8 cellular contexts compared by ENCODE assay signal in the genomic region with DNA sequence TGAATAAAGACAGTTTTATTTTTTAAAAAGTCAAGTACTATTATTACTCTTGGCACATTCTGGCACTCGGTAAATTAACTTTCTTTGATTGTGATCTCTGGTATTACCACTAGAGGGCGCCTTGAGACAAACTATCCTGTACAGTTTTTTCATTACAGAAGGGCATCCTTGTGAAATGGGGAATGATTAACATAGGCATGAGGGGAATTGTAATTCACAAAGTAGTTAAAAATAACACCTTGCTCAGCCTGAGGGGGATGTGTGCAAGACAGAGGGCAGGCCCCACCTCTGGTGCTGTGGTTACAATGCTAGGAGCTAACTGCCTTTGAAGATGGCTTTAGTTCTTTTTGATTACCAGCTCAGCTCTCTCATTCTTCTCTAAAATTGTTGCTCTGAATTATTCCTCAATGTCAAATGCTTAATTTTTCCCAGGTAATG. TPM values are rescaled to one million over a fixed set of nuclear protein-coding genes. Genes with fewer than 3 reads are reported as not detected.
DNase-seq lines count a peak whose midpoint lies in the region; ATAC-seq and TF ChIP-seq lines count a peak whose summit lies in the region.

No MANE protein-coding gene starts in this region.

- H3K9me3 Mint-ChIP-seq in natural killer cell = no peaks in the 10 kb centered on the region

- no peaks in the 10 kb centered on the region for H3K27me3 ChIP-seq in HUES48 (ENCODE audit: control insufficient read depth, insufficient read depth, low read length)
- H3K27me3 ChIP-seq in Peyer's patch = no peaks in the 10 kb centered on the region

- no peaks in the 10 kb centered on the region for H3K36me3 ChIP-seq in HUES48 (ENCODE audit: control insufficient read depth, insufficient read depth, low read length)
- no peaks in the 10 kb centered on the region for H3K36me3 ChIP-seq in Peyer's patch

- intact Hi-C loops in natural killer cell (cut with micrococcal nuclease) = loop anchor here (1.0 to 2.0 kb wide), 3 partner anchors 45 to 299 kb away; no protein-coding TSS in a partner anchor

- H3K9me3 ChIP-seq in HUES48 (ENCODE audit: control insufficient read depth, insufficient read depth, low read length) = no peaks in the 10 kb centered on the region
- H3K9me3 ChIP-seq in Peyer's patch = no peaks in the 10 kb centered on the region

- H3K27ac ChIP-seq in HUES48 (ENCODE audit: low read depth, low read length) = peak overlapping the region; percentile 56
- H3K27ac ChIP-seq in Peyer's patch = no peak overlapping the region

- H3K4me3 Mint-ChIP-seq in natural killer cell = no peak overlapping the region

- no peak overlapping the region for H3K9ac ChIP-seq in HUES48 (ENCODE audit: low read depth, low read length)

- DNase-seq in DMS53 treated with DMSO at 0.1 percent for 48 hours (lab: John Stamatoyannopoulos, UW; ENCODE audit: unreplicated experiment) (peak; percentile 46), Peyer's patch (no peak), epithelial cell of esophagus (ENCODE audit: low read depth) (peak; percentile 72), natural killer cell (no peak), activated gamma-delta T cell treated with Interleukin-2 at 50 U/mL for 16 hours (no peak)

- ATAC-seq in natural killer cell (peak; percentile 47 to 52 (median 50)), HG03135 (IDR thresholded peaks at IDR 0.05; ENCODE audit: unreplicated experiment) (no peak), GM18517 (IDR thresholded peaks at IDR 0.05; ENCODE audit: unreplicated experiment) (no peak)

- no peak overlapping the region; the same call in 1 of the 2 replicates for H3K4me3 ChIP-seq in HUES48 (ENCODE audit: low read depth, low read length)
- H3K4me3 ChIP-seq in Peyer's patch = no peak overlapping the region
- H3K4me3 ChIP-seq in epithelial cell of esophagus (ENCODE audit: low read length) = no peak overlapping the region

- peaks cover 14% of the 10 kb centered on the region for H3K4me1 ChIP-seq in HUES48 (ENCODE audit: control insufficient read depth, insufficient read depth, low read length)
- H3K4me1 ChIP-seq in Peyer's patch = no peaks in the 10 kb centered on the region

- H3K27ac Mint-ChIP-seq in natural killer cell = no peak overlapping the region

- H3K27me3 Mint-ChIP-seq in natural killer cell (ENCODE audit: low read depth in 2 of 2) = peaks cover 17 to 57% of the 10 kb centered on the region in 2 donors

- TF ChIP-seq CTCF in Peyer's patch (IDR thresholded peaks at IDR 0.05) (peak in 5 of 6 experiments; percentile 50 to 79 (median 72)), epithelial cell of esophagus (IDR thresholded peaks at IDR 0.05; ENCODE audit: insufficient read depth, low read depth, low read length, missing control alignments) (peak; percentile 68), natural killer cell (IDR thresholded peaks at IDR 0.05) (peak; percentile 79)

- no peaks in the 10 kb centered on the region for H3K4me1 Mint-ChIP-seq in natural killer cell

- no peaks in the 10 kb centered on the region for H3K36me3 Mint-ChIP-seq in natural killer cell

- TF ChIP-seq POLR2A in Peyer's patch (IDR thresholded peaks at IDR 0.05) = no peak

RNA-seq across cellular contexts. Expression of a gene that starts 24.2 kb away (rescaled TPM):
- total RNA-seq in Peyer's patch (under 1 TPM in 1 of 4 donors, not detected in 3; 0.80 TPM), natural killer cell (not detected)

RNA-seq across cellular contexts. Expression of a gene that starts 32.3 kb away (rescaled TPM):
- total RNA-seq in Peyer's patch (10 to 100 TPM; 10.7 to 17.0 (median 12.5) TPM), natural killer cell (10 to 100 TPM in 1 of 3 donors, 1 to 10 TPM in 2; 9.7 to 10.1 (median 9.7) TPM)

Comparison
In these comparisons a context has a peak if more than half of its experiments do, and no peak if none do; other contexts are left out.
1. DNase-seq: peak in DMS53 treated with DMSO at 0.1 percent for 48 hours (single experiment) and epithelial cell of esophagus (single experiment); none in Peyer's patch (0 of 3), natural killer cell (single experiment) and activated gamma-delta T cell treated with Interleukin-2 at 50 U/mL for 16 hours (single experiment).
2. ATAC-seq: peak in natural killer cell (3 of 3); none in HG03135 (single experiment) and GM18517 (single experiment).
3. Peak in every context shown above with its lines, with median percentiles within 50 percentile points of each other: CTCF ChIP-seq.